ENCODE assay signal across 30 cellular contexts in genomic region chr4:8685831-8686230, GRCh38.
"Had no signal": no experiment of that assay in that cellular context is flagged by ENCODE, and none has a peak within 500 bp of the region (broad histone marks: within the 10 kb centered on the region; RNA-seq: fewer than 3 reads in every experiment).

No MANE protein-coding gene starts in this region.

- DNase-seq: activated CD4-positive, alpha-beta T cell treated with anti-CD3 and anti-CD28 coated beads, Interleukin-2, amount 10 ng/mL, durations not matched to agents 24 days and 14 days; activated CD4-positive, alpha-beta T cell treated with anti-CD3 and anti-CD28 coated beads, Interleukin-2, amount 50 U/mL, for 4 hours; activated CD8-positive, alpha-beta T cell treated with anti-CD3 and anti-CD28 coated beads for 36 hours; activated naive CD4-positive, alpha-beta T cell; activated naive CD4-positive, alpha-beta T cell treated with anti-CD3 and anti-CD28 coated beads, Interleukin-2, amount 50 U/mL, for 16 hours; activated naive CD8-positive, alpha-beta T cell treated with anti-CD3 and anti-CD28 coated beads for 36 hours; activated T-cell treated with anti-CD3 and anti-CD28 coated beads for 4 hours; activated T-cell treated with anti-CD3 and anti-CD28 coated beads, Interleukin-2, amount 50 U/mL, for 4 hours; amniotic stem cell; brain microvascular endothelial cell; NCI-H1092; NCI-H1436 treated with DMSO at 0.1 percent for 48 hours; NCI-H1694 treated with DMSO at 0.1 percent for 48 hours; NCI-H2029 treated with DMSO at 0.1 percent for 48 hours; NCI-H2107; NCI-H2171; NCI-H510A; NCI-H526; NCI-H748 treated with DMSO at 0.1 percent for 48 hours; NK-92 treated with Interleukin-12 subunit alpha and Interleukin-12 subunit beta, amount 100 ng/mL, for 24 hours; PC-3; Peyer's patch; Right ventricle myocardium superior; RPMI8226; T1000; WERI-Rb-1 had no signal

- H3K27ac Mint-ChIP-seq: activated CD4-positive, alpha-beta T cell treated with anti-CD3 and anti-CD28 coated beads, Interleukin-2, amount 10 ng/mL, durations not matched to agents 24 days and 14 days; activated CD8-positive, alpha-beta T cell treated with anti-CD3 and anti-CD28 coated beads for 36 hours; activated naive CD8-positive, alpha-beta T cell treated with anti-CD3 and anti-CD28 coated beads for 36 hours; activated T-helper 1 cell treated with anti-CD3 and anti-CD28 coated beads, Interleukin-12 subunit alpha, Interleukin-12 subunit beta, Interleukin-2, Interleukin-4 antibody, amounts not matched to agents 30 ng/mL and 10 ng/mL and 1 ng/mL, durations not matched to agents 14 hours and 24 hours and 36 hours had no signal

- H3K4me3 Mint-ChIP-seq: activated CD4-positive, alpha-beta T cell treated with anti-CD3 and anti-CD28 coated beads, Interleukin-2, amount 10 ng/mL, durations not matched to agents 24 days and 14 days; activated CD8-positive, alpha-beta T cell treated with anti-CD3 and anti-CD28 coated beads for 36 hours; activated naive CD8-positive, alpha-beta T cell treated with anti-CD3 and anti-CD28 coated beads for 36 hours; activated T-cell treated with anti-CD3 and anti-CD28 coated beads, Interleukin-2, amount 50 U/mL, for 4 hours; activated T-helper 1 cell treated with anti-CD3 and anti-CD28 coated beads, Interleukin-12 subunit alpha, Interleukin-12 subunit beta, Interleukin-2, Interleukin-4 antibody, amounts not matched to agents 30 ng/mL and 10 ng/mL and 1 ng/mL, durations not matched to agents 14 hours and 24 hours and 36 hours; central memory CD8-positive, alpha-beta T cell had no signal

- H3K9me3 ChIP-seq: Peyer's patch had no signal

- H3K9me3 Mint-ChIP-seq: activated CD4-positive, alpha-beta T cell treated with anti-CD3 and anti-CD28 coated beads, Interleukin-2, amount 10 ng/mL, durations not matched to agents 24 days and 14 days; activated CD8-positive, alpha-beta T cell treated with anti-CD3 and anti-CD28 coated beads for 36 hours; activated naive CD8-positive, alpha-beta T cell treated with anti-CD3 and anti-CD28 coated beads for 36 hours; activated T-cell treated with anti-CD3 and anti-CD28 coated beads, Interleukin-2, amount 50 U/mL, for 4 hours; activated T-helper 1 cell treated with anti-CD3 and anti-CD28 coated beads, Interleukin-12 subunit alpha, Interleukin-12 subunit beta, Interleukin-2, Interleukin-4 antibody, amounts not matched to agents 30 ng/mL and 10 ng/mL and 1 ng/mL, durations not matched to agents 14 hours and 24 hours and 36 hours; central memory CD8-positive, alpha-beta T cell had no signal

- H3K36me3 ChIP-seq: brain microvascular endothelial cell, cardiac muscle cell, Peyer's patch, WERI-Rb-1 had no signal

- ATAC-seq: activated CD8-positive, alpha-beta T cell treated with anti-CD3 and anti-CD28 coated beads for 36 hours; activated T-cell treated with anti-CD3 and anti-CD28 coated beads, Interleukin-2, amount 50 U/mL, for 4 hours; K562; PC-3 had no signal

- H3K4me1 ChIP-seq: Peyer's patch had no signal

- H3K4me1 Mint-ChIP-seq: activated naive CD8-positive, alpha-beta T cell treated with anti-CD3 and anti-CD28 coated beads for 36 hours; central memory CD8-positive, alpha-beta T cell had no signal

- H3K4me3 ChIP-seq: cardiac muscle cell, K562, Peyer's patch had no signal

- H3K27ac ChIP-seq: brain microvascular endothelial cell, cardiac muscle cell, Peyer's patch, WERI-Rb-1 had no signal

- H3K27me3 ChIP-seq: Peyer's patch had no signal

- H3K36me3 Mint-ChIP-seq: activated naive CD8-positive, alpha-beta T cell treated with anti-CD3 and anti-CD28 coated beads for 36 hours had no signal
